In the genomic region with DNA sequence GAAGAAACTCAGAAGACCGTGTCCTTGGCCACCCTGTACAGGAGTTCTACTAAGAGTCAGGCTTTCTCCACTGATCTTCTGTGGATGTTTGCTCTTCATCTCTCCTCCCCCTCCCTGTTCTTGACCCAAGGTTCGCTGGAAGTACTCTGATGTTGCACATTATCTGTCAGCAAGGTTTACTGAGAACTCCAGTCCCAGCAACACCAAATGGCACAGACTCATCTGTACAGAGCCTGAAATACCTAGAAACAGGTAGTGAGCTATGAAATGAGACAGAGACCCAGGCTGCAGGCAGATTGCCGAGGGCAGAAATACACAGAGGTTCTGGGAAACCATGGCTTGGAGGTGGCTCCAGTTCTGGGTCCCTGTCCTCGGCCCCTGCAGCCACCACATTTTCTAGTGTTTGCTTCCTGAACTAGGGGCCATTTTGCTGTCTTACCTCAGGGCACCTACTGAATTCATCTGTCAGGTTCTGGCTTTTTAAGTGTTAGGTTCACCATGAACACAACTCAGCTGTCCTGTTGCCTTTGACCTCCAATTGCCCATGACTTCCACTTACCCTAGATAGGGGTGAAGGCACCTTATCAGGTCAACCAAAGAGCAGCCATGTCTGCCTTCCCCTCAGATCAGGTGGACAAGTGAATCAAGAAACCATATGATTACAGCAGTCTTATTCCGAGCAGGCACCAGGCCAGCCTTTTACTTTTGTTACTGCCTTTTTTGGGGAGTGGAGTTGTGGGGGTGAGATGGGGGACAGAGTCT, we compare ENCODE assay signal across 1 cellular context.
TF ChIP-seq lines count a peak whose summit lies in the region.

No MANE protein-coding gene starts in this region.

TF ChIP-seq in K562, 482 proteins besides CTCF, POLR2A, EP300 and RAD21 (continued from another document and continues in another):
- TF ChIP-seq, protein P1, sequence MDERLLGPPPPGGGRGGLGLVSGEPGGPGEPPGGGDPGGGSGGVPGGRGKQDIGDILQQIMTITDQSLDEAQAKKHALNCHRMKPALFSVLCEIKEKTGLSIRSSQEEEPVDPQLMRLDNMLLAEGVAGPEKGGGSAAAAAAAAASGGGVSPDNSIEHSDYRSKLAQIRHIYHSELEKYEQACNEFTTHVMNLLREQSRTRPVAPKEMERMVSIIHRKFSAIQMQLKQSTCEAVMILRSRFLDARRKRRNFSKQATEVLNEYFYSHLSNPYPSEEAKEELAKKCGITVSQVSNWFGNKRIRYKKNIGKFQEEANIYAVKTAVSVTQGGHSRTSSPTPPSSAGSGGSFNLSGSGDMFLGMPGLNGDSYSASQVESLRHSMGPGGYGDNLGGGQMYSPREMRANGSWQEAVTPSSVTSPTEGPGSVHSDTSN (CRISPR knock-in tag; IDR thresholded peaks at IDR 0.05; ENCODE audit: low read depth) = no peak
- TF ChIP-seq, protein P1 (tag; conservative IDR thresholded peaks at IDR 0.05; ENCODE audit: low read depth) = no peak
- no peak for TF ChIP-seq RAD51 (IDR thresholded peaks at IDR 0.05; ENCODE audit: borderline replicate concordance, low read depth)
- no peak for TF ChIP-seq CTBP1 (IDR thresholded peaks at IDR 0.05; ENCODE audit: borderline replicate concordance)
- TF ChIP-seq, protein P2, sequence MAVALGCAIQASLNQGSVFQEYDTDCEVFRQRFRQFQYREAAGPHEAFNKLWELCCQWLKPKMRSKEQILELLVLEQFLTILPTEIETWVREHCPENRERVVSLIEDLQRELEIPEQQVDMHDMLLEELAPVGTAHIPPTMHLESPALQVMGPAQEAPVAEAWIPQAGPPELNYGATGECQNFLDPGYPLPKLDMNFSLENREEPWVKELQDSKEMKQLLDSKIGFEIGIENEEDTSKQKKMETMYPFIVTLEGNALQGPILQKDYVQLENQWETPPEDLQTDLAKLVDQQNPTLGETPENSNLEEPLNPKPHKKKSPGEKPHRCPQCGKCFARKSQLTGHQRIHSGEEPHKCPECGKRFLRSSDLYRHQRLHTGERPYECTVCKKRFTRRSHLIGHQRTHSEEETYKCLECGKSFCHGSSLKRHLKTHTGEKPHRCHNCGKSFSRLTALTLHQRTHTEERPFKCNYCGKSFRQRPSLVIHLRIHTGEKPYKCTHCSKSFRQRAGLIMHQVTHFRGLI (CRISPR knock-in tag; IDR thresholded peaks at IDR 0.05) = no peak
- peak; percentile 37; the same call in 1 of the 2 replicates for TF ChIP-seq ZNF766 (CRISPR knock-in tag; conservative IDR thresholded peaks at IDR 0.05)
- TF ChIP-seq NELFE (IDR thresholded peaks at IDR 0.05; ENCODE audit: insufficient read depth, insufficient read length) = no peak
- 0 out of 2 replicates have a peak, but pooled peaks have one; percentile 18 for TF ChIP-seq BACH1 (tag; IDR thresholded peaks at IDR 0.05)
- TF ChIP-seq NR2C2 (CRISPR knock-in tag; IDR thresholded peaks at IDR 0.05) = no peak
- peak; percentile 56; the same call in 1 of the 2 replicates for TF ChIP-seq NR2C2 (tag; IDR thresholded peaks at IDR 0.05)
- no peak for TF ChIP-seq SIN3B (IDR thresholded peaks at IDR 0.05; ENCODE audit: low read depth)
- TF ChIP-seq, protein P3, sequence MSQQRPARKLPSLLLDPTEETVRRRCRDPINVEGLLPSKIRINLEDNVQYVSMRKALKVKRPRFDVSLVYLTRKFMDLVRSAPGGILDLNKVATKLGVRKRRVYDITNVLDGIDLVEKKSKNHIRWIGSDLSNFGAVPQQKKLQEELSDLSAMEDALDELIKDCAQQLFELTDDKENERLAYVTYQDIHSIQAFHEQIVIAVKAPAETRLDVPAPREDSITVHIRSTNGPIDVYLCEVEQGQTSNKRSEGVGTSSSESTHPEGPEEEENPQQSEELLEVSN (IDR thresholded peaks at IDR 0.05; ENCODE audit: borderline replicate concordance in 1 of 2, extremely low read depth in 1 of 2, insufficient read depth in 1 of 2, insufficient read length in 1 of 2, low read depth in 1 of 2, low read length in 1 of 2, poor library complexity in 1 of 2, severe bottlenecking in 1 of 2) = no peak
- TF ChIP-seq SAFB2 (IDR thresholded peaks at IDR 0.05; ENCODE audit: borderline replicate concordance, low read depth, low read length, severe bottlenecking) = no peak
- no peak for TF ChIP-seq PRMT5 (CRISPR knock-in tag; IDR thresholded peaks at IDR 0.05)
- TF ChIP-seq HOXB6 (CRISPR knock-in tag; IDR thresholded peaks at IDR 0.05; ENCODE audit: borderline replicate concordance) = no peak
- TF ChIP-seq NFATC3 (IDR thresholded peaks at IDR 0.05) = no peak
- TF ChIP-seq DIDO1 (tag; IDR thresholded peaks at IDR 0.05; ENCODE audit: low read depth) = no peak
- no peak for TF ChIP-seq GATA2 (CRISPR knock-in tag; IDR thresholded peaks at IDR 0.05)
- no peak for TF ChIP-seq HDAC6 (IDR thresholded peaks at IDR 0.05; ENCODE audit: low read depth, low read length)
- no peak for TF ChIP-seq TCF7L2 (IDR thresholded peaks at IDR 0.05; ENCODE audit: low read depth, low read length)
- no peak for TF ChIP-seq HNRNPL (IDR thresholded peaks at IDR 0.05; ENCODE audit: low read depth, low read length)
- TF ChIP-seq, protein P4, sequence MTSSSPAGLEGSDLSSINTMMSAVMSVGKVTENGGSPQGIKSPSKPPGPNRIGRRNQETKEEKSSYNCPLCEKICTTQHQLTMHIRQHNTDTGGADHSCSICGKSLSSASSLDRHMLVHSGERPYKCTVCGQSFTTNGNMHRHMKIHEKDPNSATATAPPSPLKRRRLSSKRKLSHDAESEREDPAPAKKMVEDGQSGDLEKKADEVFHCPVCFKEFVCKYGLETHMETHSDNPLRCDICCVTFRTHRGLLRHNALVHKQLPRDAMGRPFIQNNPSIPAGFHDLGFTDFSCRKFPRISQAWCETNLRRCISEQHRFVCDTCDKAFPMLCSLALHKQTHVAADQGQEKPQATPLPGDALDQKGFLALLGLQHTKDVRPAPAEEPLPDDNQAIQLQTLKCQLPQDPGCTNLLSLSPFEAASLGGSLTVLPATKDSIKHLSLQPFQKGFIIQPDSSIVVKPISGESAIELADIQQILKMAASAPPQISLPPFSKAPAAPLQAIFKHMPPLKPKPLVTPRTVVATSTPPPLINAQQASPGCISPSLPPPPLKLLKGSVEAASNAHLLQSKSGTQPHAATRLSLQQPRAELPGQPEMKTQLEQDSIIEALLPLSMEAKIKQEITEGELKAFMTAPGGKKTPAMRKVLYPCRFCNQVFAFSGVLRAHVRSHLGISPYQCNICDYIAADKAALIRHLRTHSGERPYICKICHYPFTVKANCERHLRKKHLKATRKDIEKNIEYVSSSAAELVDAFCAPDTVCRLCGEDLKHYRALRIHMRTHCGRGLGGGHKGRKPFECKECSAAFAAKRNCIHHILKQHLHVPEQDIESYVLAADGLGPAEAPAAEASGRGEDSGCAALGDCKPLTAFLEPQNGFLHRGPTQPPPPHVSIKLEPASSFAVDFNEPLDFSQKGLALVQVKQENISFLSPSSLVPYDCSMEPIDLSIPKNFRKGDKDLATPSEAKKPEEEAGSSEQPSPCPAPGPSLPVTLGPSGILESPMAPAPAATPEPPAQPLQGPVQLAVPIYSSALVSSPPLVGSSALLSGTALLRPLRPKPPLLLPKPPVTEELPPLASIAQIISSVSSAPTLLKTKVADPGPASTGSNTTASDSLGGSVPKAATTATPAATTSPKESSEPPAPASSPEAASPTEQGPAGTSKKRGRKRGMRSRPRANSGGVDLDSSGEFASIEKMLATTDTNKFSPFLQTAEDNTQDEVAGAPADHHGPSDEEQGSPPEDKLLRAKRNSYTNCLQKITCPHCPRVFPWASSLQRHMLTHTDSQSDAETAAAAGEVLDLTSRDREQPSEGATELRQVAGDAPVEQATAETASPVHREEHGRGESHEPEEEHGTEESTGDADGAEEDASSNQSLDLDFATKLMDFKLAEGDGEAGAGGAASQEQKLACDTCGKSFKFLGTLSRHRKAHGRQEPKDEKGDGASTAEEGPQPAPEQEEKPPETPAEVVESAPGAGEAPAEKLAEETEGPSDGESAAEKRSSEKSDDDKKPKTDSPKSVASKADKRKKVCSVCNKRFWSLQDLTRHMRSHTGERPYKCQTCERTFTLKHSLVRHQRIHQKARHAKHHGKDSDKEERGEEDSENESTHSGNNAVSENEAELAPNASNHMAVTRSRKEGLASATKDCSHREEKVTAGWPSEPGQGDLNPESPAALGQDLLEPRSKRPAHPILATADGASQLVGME (CRISPR knock-in tag; IDR thresholded peaks at IDR 0.05) = no peak
- TF ChIP-seq THRAP3 (IDR thresholded peaks at IDR 0.05; ENCODE audit: borderline replicate concordance) = no peak
- TF ChIP-seq ZKSCAN1 (IDR thresholded peaks at IDR 0.05; ENCODE audit: low read depth, low read length) = no peak
- no peak for TF ChIP-seq ZFP36 (IDR thresholded peaks at IDR 0.05; ENCODE audit: low read depth, low read length, partially characterized antibody)
- no peak for TF ChIP-seq NONO (IDR thresholded peaks at IDR 0.05; ENCODE audit: low read depth in 2 of 2, low read length in 1 of 2)
- TF ChIP-seq HDAC2 (IDR thresholded peaks at IDR 0.05) = no peak
- no peak for TF ChIP-seq NBN (IDR thresholded peaks at IDR 0.05; ENCODE audit: low read depth)
- TF ChIP-seq NR2C1 (IDR thresholded peaks at IDR 0.05) = peak; percentile 23; the same call in 1 of the 2 replicates
- peak; percentile 81 for TF ChIP-seq NR2C1 (tag; IDR thresholded peaks at IDR 0.05)
- TF ChIP-seq MTA3 (IDR thresholded peaks at IDR 0.05; ENCODE audit: borderline replicate concordance) = no peak
- no peak for TF ChIP-seq ZSCAN29 (IDR thresholded peaks at IDR 0.05)
- TF ChIP-seq, protein P5, sequence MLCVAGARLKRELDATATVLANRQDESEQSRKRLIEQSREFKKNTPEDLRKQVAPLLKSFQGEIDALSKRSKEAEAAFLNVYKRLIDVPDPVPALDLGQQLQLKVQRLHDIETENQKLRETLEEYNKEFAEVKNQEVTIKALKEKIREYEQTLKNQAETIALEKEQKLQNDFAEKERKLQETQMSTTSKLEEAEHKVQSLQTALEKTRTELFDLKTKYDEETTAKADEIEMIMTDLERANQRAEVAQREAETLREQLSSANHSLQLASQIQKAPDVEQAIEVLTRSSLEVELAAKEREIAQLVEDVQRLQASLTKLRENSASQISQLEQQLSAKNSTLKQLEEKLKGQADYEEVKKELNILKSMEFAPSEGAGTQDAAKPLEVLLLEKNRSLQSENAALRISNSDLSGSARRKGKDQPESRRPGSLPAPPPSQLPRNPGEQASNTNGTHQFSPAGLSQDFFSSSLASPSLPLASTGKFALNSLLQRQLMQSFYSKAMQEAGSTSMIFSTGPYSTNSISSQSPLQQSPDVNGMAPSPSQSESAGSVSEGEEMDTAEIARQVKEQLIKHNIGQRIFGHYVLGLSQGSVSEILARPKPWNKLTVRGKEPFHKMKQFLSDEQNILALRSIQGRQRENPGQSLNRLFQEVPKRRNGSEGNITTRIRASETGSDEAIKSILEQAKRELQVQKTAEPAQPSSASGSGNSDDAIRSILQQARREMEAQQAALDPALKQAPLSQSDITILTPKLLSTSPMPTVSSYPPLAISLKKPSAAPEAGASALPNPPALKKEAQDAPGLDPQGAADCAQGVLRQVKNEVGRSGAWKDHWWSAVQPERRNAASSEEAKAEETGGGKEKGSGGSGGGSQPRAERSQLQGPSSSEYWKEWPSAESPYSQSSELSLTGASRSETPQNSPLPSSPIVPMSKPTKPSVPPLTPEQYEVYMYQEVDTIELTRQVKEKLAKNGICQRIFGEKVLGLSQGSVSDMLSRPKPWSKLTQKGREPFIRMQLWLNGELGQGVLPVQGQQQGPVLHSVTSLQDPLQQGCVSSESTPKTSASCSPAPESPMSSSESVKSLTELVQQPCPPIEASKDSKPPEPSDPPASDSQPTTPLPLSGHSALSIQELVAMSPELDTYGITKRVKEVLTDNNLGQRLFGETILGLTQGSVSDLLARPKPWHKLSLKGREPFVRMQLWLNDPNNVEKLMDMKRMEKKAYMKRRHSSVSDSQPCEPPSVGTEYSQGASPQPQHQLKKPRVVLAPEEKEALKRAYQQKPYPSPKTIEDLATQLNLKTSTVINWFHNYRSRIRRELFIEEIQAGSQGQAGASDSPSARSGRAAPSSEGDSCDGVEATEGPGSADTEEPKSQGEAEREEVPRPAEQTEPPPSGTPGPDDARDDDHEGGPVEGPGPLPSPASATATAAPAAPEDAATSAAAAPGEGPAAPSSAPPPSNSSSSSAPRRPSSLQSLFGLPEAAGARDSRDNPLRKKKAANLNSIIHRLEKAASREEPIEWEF (CRISPR knock-in tag; IDR thresholded peaks at IDR 0.05) = peak; percentile 70; the same call in 1 of the 2 replicates
- TF ChIP-seq MTA2 (IDR thresholded peaks at IDR 0.05; ENCODE audit: low read depth) = no peak
- TF ChIP-seq, protein P6, sequence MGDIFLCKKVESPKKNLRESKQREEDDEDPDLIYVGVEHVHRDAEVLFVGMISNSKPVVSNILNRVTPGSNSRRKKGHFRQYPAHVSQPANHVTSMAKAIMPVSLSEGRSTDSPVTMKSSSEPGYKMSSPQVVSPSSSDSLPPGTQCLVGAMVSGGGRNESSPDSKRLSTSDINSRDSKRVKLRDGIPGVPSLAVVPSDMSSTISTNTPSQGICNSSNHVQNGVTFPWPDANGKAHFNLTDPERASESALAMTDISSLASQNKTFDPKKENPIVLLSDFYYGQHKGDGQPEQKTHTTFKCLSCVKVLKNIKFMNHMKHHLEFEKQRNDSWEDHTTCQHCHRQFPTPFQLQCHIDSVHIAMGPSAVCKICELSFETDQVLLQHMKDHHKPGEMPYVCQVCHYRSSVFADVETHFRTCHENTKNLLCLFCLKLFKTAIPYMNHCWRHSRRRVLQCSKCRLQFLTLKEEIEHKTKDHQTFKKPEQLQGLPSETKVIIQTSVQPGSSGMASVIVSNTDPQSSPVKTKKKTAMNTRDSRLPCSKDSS (IDR thresholded peaks at IDR 0.05; ENCODE audit: low read depth, partially characterized antibody) = no peak
- TF ChIP-seq, protein P7, sequence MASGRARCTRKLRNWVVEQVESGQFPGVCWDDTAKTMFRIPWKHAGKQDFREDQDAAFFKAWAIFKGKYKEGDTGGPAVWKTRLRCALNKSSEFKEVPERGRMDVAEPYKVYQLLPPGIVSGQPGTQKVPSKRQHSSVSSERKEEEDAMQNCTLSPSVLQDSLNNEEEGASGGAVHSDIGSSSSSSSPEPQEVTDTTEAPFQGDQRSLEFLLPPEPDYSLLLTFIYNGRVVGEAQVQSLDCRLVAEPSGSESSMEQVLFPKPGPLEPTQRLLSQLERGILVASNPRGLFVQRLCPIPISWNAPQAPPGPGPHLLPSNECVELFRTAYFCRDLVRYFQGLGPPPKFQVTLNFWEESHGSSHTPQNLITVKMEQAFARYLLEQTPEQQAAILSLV (tag; IDR thresholded peaks at IDR 0.05) = 0 out of 2 replicates have a peak, but pooled peaks have one; percentile 9
- TF ChIP-seq, protein P8, sequence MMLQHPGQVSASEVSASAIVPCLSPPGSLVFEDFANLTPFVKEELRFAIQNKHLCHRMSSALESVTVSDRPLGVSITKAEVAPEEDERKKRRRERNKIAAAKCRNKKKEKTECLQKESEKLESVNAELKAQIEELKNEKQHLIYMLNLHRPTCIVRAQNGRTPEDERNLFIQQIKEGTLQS (IDR thresholded peaks at IDR 0.05) = no peak
- TF ChIP-seq, protein P8 (CRISPR knock-in tag; conservative IDR thresholded peaks at IDR 0.05) = no peak
- TF ChIP-seq MIER1 (IDR thresholded peaks at IDR 0.05; ENCODE audit: low read depth) = no peak
- no peak for TF ChIP-seq RUNX1 (IDR thresholded peaks at IDR 0.05; ENCODE audit: low read depth)
